ENCODE assay signal across 8 cellular contexts in genomic region chr12:75977952-75978671, GRCh38. TPM values are rescaled to one million over a fixed set of nuclear protein-coding genes. Genes with fewer than 3 reads are reported as not detected.
A peak's percentile ranks its signal among the peaks of the same experiment; 100 is the strongest.
DNase-seq lines count a peak whose midpoint lies in the region; ATAC-seq lines count a peak whose summit lies in the region.

No MANE protein-coding gene starts in this region.

- H3K27me3 Mint-ChIP-seq in activated CD8-positive, alpha-beta T cell treated with anti-CD3 and anti-CD28 coated beads, Interleukin-2, amount 10 ng/mL, durations not matched to agents 7 days and 5 days (ENCODE audit: low read depth): no peaks in the 10 kb centered on the region
- H3K27me3 Mint-ChIP-seq in effector memory CD8-positive, alpha-beta T cell: no peaks in the 10 kb centered on the region

- no peaks in the 10 kb centered on the region for H3K9me3 Mint-ChIP-seq in activated CD8-positive, alpha-beta T cell treated with anti-CD3 and anti-CD28 coated beads, Interleukin-2, amount 10 ng/mL, durations not matched to agents 7 days and 5 days (ENCODE audit: insufficient read depth)
- no peaks in the 10 kb centered on the region for H3K9me3 Mint-ChIP-seq in effector memory CD8-positive, alpha-beta T cell

- H3K4me3 Mint-ChIP-seq in activated CD8-positive, alpha-beta T cell treated with anti-CD3 and anti-CD28 coated beads, Interleukin-2, amount 10 ng/mL, durations not matched to agents 7 days and 5 days: peak overlapping the region; percentile 29
- H3K4me3 Mint-ChIP-seq in effector memory CD8-positive, alpha-beta T cell: peak overlapping the region; percentile 43 to 64

- no peaks in the 10 kb centered on the region for H3K36me3 Mint-ChIP-seq in activated CD8-positive, alpha-beta T cell treated with anti-CD3 and anti-CD28 coated beads, Interleukin-2, amount 10 ng/mL, durations not matched to agents 7 days and 5 days (ENCODE audit: low read depth)
- peaks cover 3% of the 10 kb centered on the region for H3K36me3 Mint-ChIP-seq in effector memory CD8-positive, alpha-beta T cell (ENCODE audit: insufficient read depth)

- peak overlapping the region; percentile 90 for H3K27ac Mint-ChIP-seq in activated CD8-positive, alpha-beta T cell treated with anti-CD3 and anti-CD28 coated beads, Interleukin-2, amount 10 ng/mL, durations not matched to agents 7 days and 5 days
- H3K27ac Mint-ChIP-seq in effector memory CD8-positive, alpha-beta T cell: peak overlapping the region; percentile 86 to 95

- POLR2A ChIA-PET in activated CD8-positive, alpha-beta T cell treated with anti-CD3 and anti-CD28 coated beads, Interleukin-2, amount 10 ng/mL, durations not matched to agents 7 days and 5 days (lab: Charles Lee): interaction anchor here (1.0 to 4.8 kb wide), 13 partner anchors 9 to 55 kb away, joined by 3 to 69 read pairs (median 8); partner anchors contain the start of gene PHLDA1

- peaks cover 52% of the 10 kb centered on the region for H3K4me1 Mint-ChIP-seq in activated CD8-positive, alpha-beta T cell treated with anti-CD3 and anti-CD28 coated beads, Interleukin-2, amount 10 ng/mL, durations not matched to agents 7 days and 5 days (ENCODE audit: low read depth)
- peaks cover 20 to 26% of the 10 kb centered on the region in 2 donors for H3K4me1 Mint-ChIP-seq in effector memory CD8-positive, alpha-beta T cell (ENCODE audit: low read depth in 2 of 2)

- DNase-seq in NCI-H2227 treated with DMSO at 0.1 percent for 48 hours (lab: John Stamatoyannopoulos, UW) (peak; percentile 44), myocyte (ENCODE audit: low read depth) (peak; percentile 97), NCI-H2171 treated with DMSO at 0.1 percent for 48 hours (lab: John Stamatoyannopoulos, UW) (no peak)
- DNase-seq in activated CD8-positive, alpha-beta T cell treated with anti-CD3 and anti-CD28 coated beads, Interleukin-2, amount 10 ng/mL, durations not matched to agents 7 days and 5 days: peak; percentile 89
- peak; percentile 59 to 68 (median 60) for DNase-seq in effector memory CD8-positive, alpha-beta T cell
- DNase-seq in stimulated activated CD8-positive, alpha-beta memory T cell treated with anti-CD3 and anti-CD28 coated beads, Interleukin-4, amount 100 ng/mL, for 48 hours: peak; percentile 78

- CTCF ChIA-PET in activated CD8-positive, alpha-beta T cell treated with anti-CD3 and anti-CD28 coated beads, Interleukin-2, amount 10 ng/mL, durations not matched to agents 7 days and 5 days (lab: Charles Lee): interaction anchor here (0.7 to 2.3 kb wide), 8 partner anchors 11 to 54 kb away, joined by 3 to 13 read pairs (median 7); partner anchors contain the start of gene PHLDA1

- ATAC-seq in GM18502 (IDR thresholded peaks at IDR 0.05; ENCODE audit: poor library complexity, unreplicated experiment) (peak; percentile 97), HG02840 (IDR thresholded peaks at IDR 0.05; ENCODE audit: low FRiP score, unreplicated experiment) (peak; percentile 92)
- ATAC-seq in activated CD8-positive, alpha-beta T cell treated with anti-CD3 and anti-CD28 coated beads, Interleukin-2, amount 10 ng/mL, durations not matched to agents 7 days and 5 days: peak; percentile 90
- ATAC-seq in effector memory CD8-positive, alpha-beta T cell (replicated peaks): peak; percentile 96

RNA-seq across cellular contexts. Expression of gene PHLDA1, which starts 53.5 kb away (rescaled TPM):
- 1 to 10 TPM; 5.6 to 6.1 TPM for total RNA-seq in activated CD8-positive, alpha-beta T cell treated with anti-CD3 and anti-CD28 coated beads, Interleukin-2, amount 10 ng/mL, durations not matched to agents 7 days and 5 days
- total RNA-seq in myocyte: 68.1 and 72.4 TPM in 2 replicates
- polyA plus RNA-seq in myocyte (2012): 27.4 TPM
